ENCODE assay signal across 27 cellular contexts in genomic region chr4:57039345-57039744, GRCh38.
A peak's percentile ranks its signal among the peaks of the same experiment; 100 is the strongest.
DNase-seq lines count a peak whose midpoint lies in the region; TF ChIP-seq lines count a peak whose summit lies in the region.
"Had no signal": no experiment of that assay in that cellular context is flagged by ENCODE, and none has a peak within 500 bp of the region (broad histone marks: within the 10 kb centered on the region; RNA-seq: fewer than 3 reads in every experiment).

No MANE protein-coding gene starts in this region.

- CTCF ChIA-PET in AG04450 (lab: Charles Lee) = interaction anchor here (0.6 to 9.2 kb wide), 5 partner anchors 12 to 124 kb away, joined by 9 to 179 read pairs (median 11); no protein-coding TSS in a partner anchor

- peak overlapping the region; percentile 66 for H3K27ac Mint-ChIP-seq in neural progenitor cell
- H3K27ac Mint-ChIP-seq: CD4-positive, alpha-beta T cell; stimulated activated memory B cell treated with anti-CD40 and anti-IgM and Interleukin-4, amounts not matched to agents 10 μg/mL and 1 μg/mL and 100 μg/mL, for 72 hours; T-helper 17 cell had no signal

- H3K27me3 Mint-ChIP-seq in neural progenitor cell (ENCODE audit: insufficient read depth, low read depth) = peaks cover 5% of the 10 kb centered on the region

- H4K20me1 ChIP-seq in neural progenitor cell (ENCODE audit: low read depth) = no peaks in the 10 kb centered on the region

- no peak overlapping the region for H3K9ac ChIP-seq in neural progenitor cell

- peaks cover 40% of the 10 kb centered on the region for H3K4me1 Mint-ChIP-seq in neural progenitor cell
- H3K4me1 Mint-ChIP-seq: T-helper 17 cell had no signal

- no peak for DNase-seq in AG04450 (ENCODE audit: low read depth, low spot score)
- peak; percentile 20 for DNase-seq in GM03348 (ENCODE audit: low spot score)
- DNase-seq in choroid plexus epithelial cell (ENCODE audit: low read depth) = peak; percentile 54
- DNase-seq in neural progenitor cell (ENCODE audit: low spot score) = no peak
- no peak for DNase-seq in A172 (ENCODE audit: low spot score)
- DNase-seq in posterior vena cava (ENCODE audit: low spot score) = no peak
- no peak for DNase-seq in AG20443 (ENCODE audit: low spot score)
- DNase-seq in foreskin fibroblast = no peak
- DNase-seq: activated CD4-positive, alpha-beta T cell treated with anti-CD3 and anti-CD28 coated beads for 4 hours; activated CD8-positive, alpha-beta memory T cell treated with anti-CD3 and anti-CD28 coated beads for 24 hours; activated gamma-delta T cell treated with Interleukin-2 at 50 U/mL for 16 hours; activated T-cell treated with anti-CD3 and anti-CD28 coated beads, Interleukin-2, amount 50 U/mL, for 1 hour; CD4-positive, alpha-beta T cell; colonic mucosa; DMS 273 treated with DMSO at 0.1 percent for 48 hours; esophagus squamous epithelium; KG1; kidney; NCI-H146; NCI-H526 treated with DMSO at 0.1 percent for 48 hours; small intestine; T-helper 17 cell had no signal

- no peak overlapping the region for H3K4me3 ChIP-seq in AG04450 (ENCODE audit: low read depth, low read length)
- no peak overlapping the region for H3K4me3 ChIP-seq in choroid plexus epithelial cell (ENCODE audit: low read depth, low read length)
- H3K4me3 ChIP-seq in neural progenitor cell = no peak overlapping the region
- no peak overlapping the region for H3K4me3 ChIP-seq in foreskin fibroblast (ENCODE audit: low read depth in 1 of 2, low read length in 2 of 2)
- H3K4me3 ChIP-seq: colonic mucosa, esophagus squamous epithelium, lung, suprapubic skin, vagina had no signal

- H3K27me3 ChIP-seq in AG04450 (ENCODE audit: control insufficient read depth, insufficient read depth, low read length) (no peaks in the 10 kb centered on the region), neural progenitor cell (no peaks in the 10 kb centered on the region)
- H3K27me3 ChIP-seq: colonic mucosa, esophagus squamous epithelium, neutrophil, suprapubic skin, vagina had no signal

- intact Hi-C loops in posterior vena cava (cut with DNase I) = no loop called here

- no peaks in the 10 kb centered on the region for H3K9me3 Mint-ChIP-seq in neural progenitor cell
- H3K9me3 Mint-ChIP-seq: CD4-positive, alpha-beta T cell; stimulated activated memory B cell treated with anti-CD40 and anti-IgM and Interleukin-4, amounts not matched to agents 10 μg/mL and 1 μg/mL and 100 μg/mL, for 72 hours had no signal

- no peaks in the 10 kb centered on the region for H3K36me3 ChIP-seq in neural progenitor cell
- H3K36me3 ChIP-seq: colonic mucosa, esophagus squamous epithelium, neutrophil, suprapubic skin, vagina had no signal

- POLR2A ChIA-PET in AG04450 (lab: Yijun Ruan, JAX) = interaction anchor here (0.9 kb wide), 1 partner anchor 42 kb away, joined by 3 read pairs; no protein-coding TSS in a partner anchor

- no peak overlapping the region for H2AFZ ChIP-seq in neural progenitor cell (replicated peaks)

- no peak overlapping the region for H3K4me3 Mint-ChIP-seq in neural progenitor cell
- H3K4me3 Mint-ChIP-seq: CD4-positive, alpha-beta T cell; stimulated activated memory B cell treated with anti-CD40 and anti-IgM and Interleukin-4, amounts not matched to agents 10 μg/mL and 1 μg/mL and 100 μg/mL, for 72 hours; T-helper 17 cell had no signal

- H3K4me2 ChIP-seq in neural progenitor cell = no peak overlapping the region

- H3K4me1 ChIP-seq in neural progenitor cell = peaks cover 7% of the 10 kb centered on the region
- H3K4me1 ChIP-seq: colonic mucosa had no signal

- H3K9me3 ChIP-seq in AG04450 (ENCODE audit: control insufficient read depth, insufficient read depth, low read length) (no peaks in the 10 kb centered on the region), neural progenitor cell (ENCODE audit: low read depth) (no peaks in the 10 kb centered on the region)
- H3K9me3 ChIP-seq: colonic mucosa, esophagus squamous epithelium, neutrophil, suprapubic skin, vagina had no signal

- no peak for TF ChIP-seq CTCF in AG04450 (IDR thresholded peaks at IDR 0.05; ENCODE audit: low read depth, low read length)
- TF ChIP-seq CTCF in choroid plexus epithelial cell (conservative IDR thresholded peaks at IDR 0.05; ENCODE audit: low read depth, low read length) = no peak
- TF ChIP-seq CTCF in neural progenitor cell (IDR thresholded peaks at IDR 0.05) = no peak
- TF ChIP-seq CTCF in foreskin fibroblast (IDR thresholded peaks at IDR 0.05; ENCODE audit: low read depth, low read length) = no peak

- H3K27ac ChIP-seq in AG04450 (ENCODE audit: low read depth, low read length) = peak overlapping the region; percentile 3
- no peak overlapping the region for H3K27ac ChIP-seq in neural progenitor cell
- H3K27ac ChIP-seq: colonic mucosa, esophagus squamous epithelium, neutrophil, suprapubic skin, vagina had no signal

- no peaks in the 10 kb centered on the region for H3K79me2 ChIP-seq in neural progenitor cell (ENCODE audit: low read depth)

- H3K36me3 Mint-ChIP-seq in neural progenitor cell = no peaks in the 10 kb centered on the region
- H3K36me3 Mint-ChIP-seq: stimulated activated memory B cell treated with anti-CD40 and anti-IgM and Interleukin-4, amounts not matched to agents 10 μg/mL and 1 μg/mL and 100 μg/mL, for 72 hours had no signal

- peaks cover 5% of the 10 kb centered on the region for H3F3A ChIP-seq in neural progenitor cell (ENCODE audit: low read depth)

Comparison
In these comparisons a context has a peak if more than half of its experiments do, and no peak if none do; other contexts are left out.
1. DNase-seq: peak in GM03348 (single experiment) and choroid plexus epithelial cell (single experiment); none in AG04450 (single experiment), neural progenitor cell (single experiment), A172 (single experiment), posterior vena cava (single experiment), AG20443 (single experiment) and foreskin fibroblast (0 of 2).